17 cellular contexts compared by ENCODE assay signal in genomic region chr12:6084969-6085450, GRCh38. TPM values are rescaled to one million over a fixed set of nuclear protein-coding genes. Genes with fewer than 3 reads are reported as not detected.
DNase-seq lines count a peak whose midpoint lies in the region; ATAC-seq and TF ChIP-seq lines count a peak whose summit lies in the region.
"Had no signal": no experiment of that assay in that cellular context is flagged by ENCODE, and none has a peak within 500 bp of the region (broad histone marks: within the 10 kb centered on the region; RNA-seq: fewer than 3 reads in every experiment).

No MANE protein-coding gene starts in this region.

- 86% methylated on average over 6 of the region's 6 CpGs for WGBS in hepatocyte (ENCODE audit: low lambda C conversion rate, missing lambda C conversion rate)
- 96 to 97% methylated on average over 6 of the region's 6 CpGs for WGBS in sigmoid colon, 2 donors

- peak; percentile 64 for DNase-seq in GM03348 (ENCODE audit: low spot score)
- no peak for DNase-seq in hepatocyte (ENCODE audit: low spot score)
- no peak for DNase-seq in sigmoid colon
- no peak for DNase-seq in NCI-H526 (lab: John Stamatoyannopoulos, UW)
- DNase-seq in middle frontal gyrus (ENCODE audit: extremely low spot score, low spot score): no peak
- DNase-seq in NCI-H2107 treated with DMSO at 0.1 percent for 48 hours (lab: John Stamatoyannopoulos, UW; ENCODE audit: unreplicated experiment): no peak
- DNase-seq: activated CD4-positive, alpha-beta T cell treated with anti-CD3 and anti-CD28 coated beads for 4 hours; activated T-cell treated with anti-CD3 and anti-CD28 coated beads, Interleukin-2, amount 50 U/mL, for 1 hour; DND-41; NCI-H2171; OCI-M1 had no signal

- H4K20me1 ChIP-seq in hepatocyte (ENCODE audit: insufficient read depth, poor library complexity, severe bottlenecking): no peaks in the 10 kb centered on the region

- TF ChIP-seq CTCF in hepatocyte (IDR thresholded peaks at IDR 0.05; ENCODE audit: poor library complexity): no peak
- TF ChIP-seq CTCF in sigmoid colon (IDR thresholded peaks at IDR 0.05): no peak

- H3K4me2 ChIP-seq in hepatocyte: peak overlapping the region; percentile 2

- no peaks in the 10 kb centered on the region for H3K9me3 ChIP-seq in hepatocyte (ENCODE audit: low read depth)
- no peaks in the 10 kb centered on the region for H3K9me3 ChIP-seq in sigmoid colon
- H3K9me3 ChIP-seq: adrenal gland, vagina had no signal

- H3K9me2 ChIP-seq in hepatocyte (replicated peaks; ENCODE audit: insufficient read depth): no peaks in the 10 kb centered on the region

- H3K36me3 ChIP-seq in hepatocyte (replicated peaks; ENCODE audit: insufficient read depth, low read depth): no peaks in the 10 kb centered on the region
- no peaks in the 10 kb centered on the region for H3K36me3 ChIP-seq in sigmoid colon
- H3K36me3 ChIP-seq: adrenal gland, vagina had no signal

- TF ChIP-seq EP300 in sigmoid colon (IDR thresholded peaks at IDR 0.05): no peak

- intact Hi-C loops in sigmoid colon (cut with DNase I): loop anchor here (5.0 kb wide), 2 partner anchors 97 to 152 kb away; no protein-coding TSS in a partner anchor

- H3K27me3 ChIP-seq in hepatocyte: no peaks in the 10 kb centered on the region
- no peaks in the 10 kb centered on the region for H3K27me3 ChIP-seq in sigmoid colon
- H3K27me3 ChIP-seq: adrenal gland, vagina had no signal

- ATAC-seq in SK-N-SH treated with all-trans-retinoic acid at 6 μM for 48 hours (peak; percentile 3), GM21825 (IDR thresholded peaks at IDR 0.05; ENCODE audit: unreplicated experiment) (no peak)
- ATAC-seq: GM12878 had no signal

- H3K27ac ChIP-seq in hepatocyte (peak overlapping the region; percentile 79), sigmoid colon (peak overlapping the region; percentile 59 to 83 (median 75))
- H3K27ac ChIP-seq: vagina had no signal

- no peak overlapping the region for H2AFZ ChIP-seq in hepatocyte

- H3K4me3 ChIP-seq in hepatocyte (no peak overlapping the region), sigmoid colon (no peak overlapping the region)
- H3K4me3 ChIP-seq: adrenal gland, GM12878, vagina had no signal

- H3K79me2 ChIP-seq in hepatocyte: no peaks in the 10 kb centered on the region

- H3K4me1 ChIP-seq in hepatocyte (ENCODE audit: insufficient read depth): peaks cover 28% of the 10 kb centered on the region
- peaks cover 0 to 52% (median 38%) of the 10 kb centered on the region in 4 donors for H3K4me1 ChIP-seq in sigmoid colon

- no peak for TF ChIP-seq POLR2A in sigmoid colon (IDR thresholded peaks at IDR 0.05)

TF ChIP-seq in SK-N-SH treated with all-trans-retinoic acid at 6 μM for 48 hours, 23 proteins besides CTCF, POLR2A, EP300 and RAD21:
- TF ChIP-seq TCF4 (CRISPR knock-in tag; IDR thresholded peaks at IDR 0.05; ENCODE audit: borderline replicate concordance): no peak
- no peak for TF ChIP-seq CREB5 (CRISPR knock-in tag; IDR thresholded peaks at IDR 0.05; ENCODE audit: low read depth)
- no peak for TF ChIP-seq ZFP3 (CRISPR knock-in tag; IDR thresholded peaks at IDR 0.05)
- no peak for TF ChIP-seq CSRNP3 (CRISPR knock-in tag; IDR thresholded peaks at IDR 0.05)
- TF ChIP-seq ESRRG (CRISPR knock-in tag; IDR thresholded peaks at IDR 0.05): no peak
- no peak for TF ChIP-seq TOX (CRISPR knock-in tag; IDR thresholded peaks at IDR 0.05; ENCODE audit: borderline replicate concordance)
- no peak for TF ChIP-seq SNAI2 (CRISPR knock-in tag; IDR thresholded peaks at IDR 0.05)
- no peak for TF ChIP-seq ARNTL (CRISPR knock-in tag; IDR thresholded peaks at IDR 0.05; ENCODE audit: borderline replicate concordance, low read depth)
- no peak for TF ChIP-seq POU6F1 (CRISPR knock-in tag; IDR thresholded peaks at IDR 0.05; ENCODE audit: borderline replicate concordance, low read depth)
- TF ChIP-seq ZFP30 (CRISPR knock-in tag; IDR thresholded peaks at IDR 0.05): no peak
- TF ChIP-seq ZNF565 (CRISPR knock-in tag; conservative IDR thresholded peaks at IDR 0.05; ENCODE audit: low read depth): no peak
- no peak for TF ChIP-seq PATZ1 (CRISPR knock-in tag; IDR thresholded peaks at IDR 0.05; ENCODE audit: borderline replicate concordance)
- no peak for TF ChIP-seq ZNF8 (CRISPR knock-in tag; IDR thresholded peaks at IDR 0.05)
- TF ChIP-seq ZNF70 (CRISPR knock-in tag; IDR thresholded peaks at IDR 0.05): no peak
- no peak for TF ChIP-seq GLIS3 (CRISPR knock-in tag; IDR thresholded peaks at IDR 0.05)
- no peak for TF ChIP-seq ISL1 (CRISPR knock-in tag; IDR thresholded peaks at IDR 0.05)
- no peak for TF ChIP-seq CSDC2 (CRISPR knock-in tag; IDR thresholded peaks at IDR 0.05)
- TF ChIP-seq BACH2 (CRISPR knock-in tag; IDR thresholded peaks at IDR 0.05; ENCODE audit: borderline replicate concordance): no peak
- no peak for TF ChIP-seq OSR1 (CRISPR knock-in tag; IDR thresholded peaks at IDR 0.05)

RNA-seq across cellular contexts. Expression of gene VWF, which starts 39.5 kb away (rescaled TPM):
- total RNA-seq in hepatocyte (0.04 and 0.20 TPM in 2 replicates), sigmoid colon (10 to 100 TPM; 36.7 to 98.0 (median 55.5) TPM)
- polyA plus RNA-seq in hepatocyte (0.77 TPM in 1 of 2 replicates, not detected in the other), sigmoid colon (10 to 100 TPM in 1 of 3 donors, 1 to 10 TPM in 1, under 1 TPM in 1; 0.60 to 42.2 (median 1.2) TPM)
- total RNA-seq: MCF 10A had no signal

Comparison
In these comparisons a context has a peak if more than half of its experiments do, and no peak if none do; other contexts are left out.
1. RNA of gene VWF, which starts 39.5 kb away (total RNA-seq): 36.7 to 98.0 TPM in sigmoid colon; 0.04 to 0.20 TPM in hepatocyte; every median in the first group is over 10 times any median in the second.